In genomic region chr5:5420251-5420650, GRCh38 we compare ENCODE assay signal across 1 cellular context.
TF ChIP-seq lines count a peak whose summit lies in the region.

No MANE protein-coding gene starts in this region.

TF ChIP-seq in K562, 482 proteins besides CTCF, POLR2A, EP300 and RAD21 (continued from another document):
- TF ChIP-seq KLF13 (tag; IDR thresholded peaks at IDR 0.05; ENCODE audit: borderline replicate concordance, low read depth) (no peak), KLF6 (CRISPR knock-in tag; IDR thresholded peaks at IDR 0.05; ENCODE audit: borderline replicate concordance) (no peak), LARP7 (IDR thresholded peaks at IDR 0.05) (no peak), MCM3 (IDR thresholded peaks at IDR 0.05) (no peak), ZFP30 (CRISPR knock-in tag; IDR thresholded peaks at IDR 0.05; ENCODE audit: borderline replicate concordance) (no peak), NUFIP1 (IDR thresholded peaks at IDR 0.05; ENCODE audit: partially characterized antibody) (no peak), KLF10 (CRISPR knock-in tag; IDR thresholded peaks at IDR 0.05) (no peak), CHD1 (IDR thresholded peaks at IDR 0.05; ENCODE audit: low read length) (no peak), ZNF253 (CRISPR knock-in tag; conservative IDR thresholded peaks at IDR 0.05) (no peak), RREB1 (CRISPR knock-in tag; IDR thresholded peaks at IDR 0.05) (no peak), KDM4B (IDR thresholded peaks at IDR 0.05; ENCODE audit: borderline replicate concordance in 2 of 2, low read depth in 1 of 2) (no peak)
